Comparison of ENCODE assay signal across 10 cellular contexts in genomic region chr17:81391268-81391963, GRCh38. TPM values are rescaled to one million over a fixed set of nuclear protein-coding genes. Genes with fewer than 3 reads are reported as not detected.
DNase-seq lines count a peak whose midpoint lies in the region; ATAC-seq and TF ChIP-seq lines count a peak whose summit lies in the region.
"Had no signal": no experiment of that assay in that cellular context is flagged by ENCODE, and none has a peak within 500 bp of the region (broad histone marks: within the 10 kb centered on the region; RNA-seq: fewer than 3 reads in every experiment).

No MANE protein-coding gene starts in this region.

- no peak for TF ChIP-seq EP300 in tibial nerve (IDR thresholded peaks at IDR 0.05)

- H3K9me3 Mint-ChIP-seq in natural killer cell = no peaks in the 10 kb centered on the region
- H3K9me3 Mint-ChIP-seq in stimulated activated naive CD8-positive, alpha-beta T cell treated with anti-CD3 and anti-CD28 coated beads, Interleukin-15, amount 100 ng/mL, for 72 hours = no peaks in the 10 kb centered on the region
- H3K9me3 Mint-ChIP-seq: activated naive CD8-positive, alpha-beta T cell treated with anti-CD3 and anti-CD28 coated beads, Interleukin-2, amount 10 ng/mL, durations not matched to agents 7 days and 5 days had no signal

- intact Hi-C loops in natural killer cell (cut with micrococcal nuclease) = no loop called here
- intact Hi-C loops in lower leg skin (cut with DNase I; ENCODE audit: low total_unique reads) = no loop called here

- peaks cover 21 to 23% of the 10 kb centered on the region in 2 donors for H3K4me1 Mint-ChIP-seq in natural killer cell
- peaks cover 44% of the 10 kb centered on the region for H3K4me1 Mint-ChIP-seq in stimulated activated naive CD8-positive, alpha-beta T cell treated with anti-CD3 and anti-CD28 coated beads, Interleukin-15, amount 100 ng/mL, for 72 hours

- peak overlapping the region; percentile 56 for H3K4me3 Mint-ChIP-seq in natural killer cell
- H3K4me3 Mint-ChIP-seq in stimulated activated naive CD8-positive, alpha-beta T cell treated with anti-CD3 and anti-CD28 coated beads, Interleukin-15, amount 100 ng/mL, for 72 hours = no peak overlapping the region
- H3K4me3 Mint-ChIP-seq: activated naive CD8-positive, alpha-beta T cell treated with anti-CD3 and anti-CD28 coated beads, Interleukin-2, amount 10 ng/mL, durations not matched to agents 7 days and 5 days had no signal

- H3K27me3 ChIP-seq in duodenal mucosa (ENCODE audit: control insufficient read depth in 1 of 2, insufficient read depth in 2 of 2, low read length in 2 of 2) (no peaks in the 10 kb centered on the region), tibial nerve (no peaks in the 10 kb centered on the region)

- H3K9ac ChIP-seq in duodenal mucosa (ENCODE audit: low read depth in 1 of 2, low read length in 2 of 2) = peak overlapping the region in 1 of 2 donors; percentile 75

- H3K27ac ChIP-seq in duodenal mucosa (ENCODE audit: low read depth, low read length) (peak overlapping the region; percentile 73), tibial nerve (peak overlapping the region; percentile 89 to 100 (median 98))

- H3K36me3 ChIP-seq in duodenal mucosa (ENCODE audit: control insufficient read depth in 1 of 2, insufficient read depth in 2 of 2, low read length in 2 of 2) = peaks cover 0 to 3% of the 10 kb centered on the region in 2 donors
- no peaks in the 10 kb centered on the region for H3K36me3 ChIP-seq in tibial nerve

- no peak for ATAC-seq in natural killer cell
- ATAC-seq in stimulated activated naive CD8-positive, alpha-beta T cell treated with anti-CD3 and anti-CD28 coated beads, Interleukin-15, amount 100 ng/mL, for 72 hours = no peak

- H3K4me1 ChIP-seq in duodenal mucosa (ENCODE audit: control insufficient read depth in 1 of 2, insufficient read depth in 2 of 2, low read length in 2 of 2) (peaks cover 38 to 43% of the 10 kb centered on the region in 2 donors), tibial nerve (peaks cover 0 to 68% (median 48%) of the 10 kb centered on the region in 4 donors)

- H3K27me3 Mint-ChIP-seq in natural killer cell (ENCODE audit: low read depth in 2 of 2) = peaks cover 0 to 28% of the 10 kb centered on the region in 2 donors
- peaks cover 84% of the 10 kb centered on the region for H3K27me3 Mint-ChIP-seq in stimulated activated naive CD8-positive, alpha-beta T cell treated with anti-CD3 and anti-CD28 coated beads, Interleukin-15, amount 100 ng/mL, for 72 hours

- WGBS in tibial nerve, 2 donors = 65% methylated on average over 12 of the region's 12 CpGs
- WGBS in lower leg skin, 2 donors = 62% methylated on average over 12 of the region's 12 CpGs

- H3K9me3 ChIP-seq in duodenal mucosa (ENCODE audit: control insufficient read depth in 1 of 2, low read length in 2 of 2) (no peaks in the 10 kb centered on the region), tibial nerve (no peaks in the 10 kb centered on the region)

- no peak for TF ChIP-seq CTCF in natural killer cell (IDR thresholded peaks at IDR 0.05)
- TF ChIP-seq CTCF in tibial nerve (IDR thresholded peaks at IDR 0.05) = no peak
- no peak for TF ChIP-seq CTCF in lower leg skin (IDR thresholded peaks at IDR 0.05)

- no peaks in the 10 kb centered on the region for H3K36me3 Mint-ChIP-seq in natural killer cell
- H3K36me3 Mint-ChIP-seq: activated naive CD8-positive, alpha-beta T cell treated with anti-CD3 and anti-CD28 coated beads, Interleukin-2, amount 10 ng/mL, durations not matched to agents 7 days and 5 days had no signal

- TF ChIP-seq POLR2A in tibial nerve (IDR thresholded peaks at IDR 0.05) (no peak), lower leg skin (IDR thresholded peaks at IDR 0.05) (no peak)

- peak; percentile 47 for DNase-seq in DMS53 (lab: John Stamatoyannopoulos, UW)
- DNase-seq in DMS53 treated with DMSO at 0.1 percent for 48 hours (lab: John Stamatoyannopoulos, UW; ENCODE audit: unreplicated experiment) = no peak
- DNase-seq in natural killer cell = no peak
- DNase-seq in tibial nerve (ENCODE audit: low spot score in 2 of 2) = no peak
- no peak for DNase-seq in stimulated activated naive CD8-positive, alpha-beta T cell treated with anti-CD3 and anti-CD28 coated beads, Interleukin-15, amount 100 ng/mL, for 72 hours
- no peak for DNase-seq in stimulated activated CD4-positive, alpha-beta T cell treated with anti-CD3 and anti-CD28 coated beads, Interleukin-15, amount 100 ng/mL, for 24 hours
- DNase-seq in lower leg skin (ENCODE audit: low spot score in 2 of 2) = no peak
- DNase-seq: activated CD4-positive, CD25-positive, alpha-beta regulatory T cell; activated naive CD8-positive, alpha-beta T cell treated with anti-CD3 and anti-CD28 coated beads, Interleukin-2, amount 10 ng/mL, durations not matched to agents 7 days and 5 days had no signal

- H3K27ac Mint-ChIP-seq in natural killer cell = peak overlapping the region in 1 of 2 donors; percentile 81
- no peak overlapping the region for H3K27ac Mint-ChIP-seq in stimulated activated naive CD8-positive, alpha-beta T cell treated with anti-CD3 and anti-CD28 coated beads, Interleukin-15, amount 100 ng/mL, for 72 hours
- H3K27ac Mint-ChIP-seq: activated naive CD8-positive, alpha-beta T cell treated with anti-CD3 and anti-CD28 coated beads, Interleukin-2, amount 10 ng/mL, durations not matched to agents 7 days and 5 days had no signal

- H3K4me3 ChIP-seq in duodenal mucosa (ENCODE audit: low read depth in 1 of 2, low read length in 2 of 2) (peak overlapping the region in 1 of 2 donors; percentile 68), tibial nerve (peak overlapping the region in 3 of 4 donors; percentile 69 to 89 (median 88)), lower leg skin (ENCODE audit: low read depth, poor library complexity, severe bottlenecking) (no peak overlapping the region)

RNA-seq across cellular contexts. Expression of gene BAHCC1, which starts 3.8 kb away (rescaled TPM):
- total RNA-seq in natural killer cell (10 to 100 TPM in 1 of 3 donors, 1 to 10 TPM in 2; 2.9 to 17.3 (median 5.7) TPM), tibial nerve (10 to 100 TPM; 15.1 to 38.7 (median 27.4) TPM), lower leg skin (10 to 100 TPM in 2 of 4 donors, 1 to 10 TPM in 2; 4.1 to 14.2 (median 10.0) TPM)
